In the genomic region with DNA sequence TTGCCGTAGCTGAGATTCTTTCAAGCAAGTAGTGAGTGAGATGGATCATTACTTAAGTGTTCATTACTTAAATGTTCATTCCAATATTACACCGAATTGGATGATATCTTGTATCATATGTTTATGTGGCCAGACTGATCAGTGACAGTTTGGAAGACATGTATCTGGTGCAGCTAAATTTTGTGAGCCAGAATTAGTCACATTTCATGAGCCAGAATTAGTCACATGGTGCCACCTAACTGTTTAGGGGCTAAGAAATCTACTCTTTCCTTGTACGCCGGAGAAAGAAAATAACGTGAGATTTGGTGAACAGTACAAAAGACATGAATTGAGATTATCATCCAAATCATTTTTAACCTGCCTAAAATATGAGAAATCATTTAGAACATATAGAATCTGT, we compare ENCODE assay signal across 15 cellular contexts.
DNase-seq lines count a peak whose midpoint lies in the region; ATAC-seq, FAIRE-seq and TF ChIP-seq lines count a peak whose summit lies in the region.
"Had no signal": no experiment of that assay in that cellular context is flagged by ENCODE, and none has a peak within 500 bp of the region (broad histone marks: within the 10 kb centered on the region; RNA-seq: fewer than 3 reads in every experiment).

No MANE protein-coding gene starts in this region.

- intact Hi-C loops in kidney (cut with DNase I) = loop anchor here (10.0 kb wide), 1 partner anchor 239 kb away; no protein-coding TSS in a partner anchor

- no peak overlapping the region for H2BK12ac ChIP-seq in mesenchymal stem cell (ENCODE audit: low read length in 2 of 2)

- H3K4me1 ChIP-seq in mesenchymal stem cell (ENCODE audit: control insufficient read depth, insufficient read depth, low read depth, low read length) (no peaks in the 10 kb centered on the region), kidney (ENCODE audit: control insufficient read depth in 1 of 2, insufficient read depth in 1 of 2, low read depth in 1 of 2, low read length in 2 of 2) (no peaks in the 10 kb centered on the region)
- H3K4me1 ChIP-seq: tibial artery had no signal

- H3K18ac ChIP-seq in mesenchymal stem cell (ENCODE audit: low read depth in 1 of 2, low read length in 2 of 2) = no peak overlapping the region

- no peak overlapping the region for H2BK120ac ChIP-seq in mesenchymal stem cell (ENCODE audit: low read depth, low read length)

- H3K27ac ChIP-seq in mesenchymal stem cell (ENCODE audit: low read length, poor library complexity, severe bottlenecking) (no peak overlapping the region), temporal lobe (ENCODE audit: low read depth, low read length) (peak overlapping the region; percentile 51), kidney (ENCODE audit: low read depth in 2 of 2, low read length in 2 of 2) (no peak overlapping the region)

- H3K27me3 ChIP-seq in mesenchymal stem cell (ENCODE audit: control insufficient read depth in 1 of 2, insufficient read depth in 1 of 2, low read length in 2 of 2) = no peaks in the 10 kb centered on the region
- H3K27me3 ChIP-seq: tibial artery had no signal

- WGBS in mesenchymal stem cell = 100% methylated on average over 3 of the region's 5 CpGs

- H2AK5ac ChIP-seq in mesenchymal stem cell (ENCODE audit: low read length, severe bottlenecking) = no peak overlapping the region

- H2AFZ ChIP-seq in mesenchymal stem cell (ENCODE audit: low read depth, low read length) = no peak overlapping the region

- peak; percentile 42 for DNase-seq in HS-5 (ENCODE audit: low read depth)
- peak; percentile 53 for DNase-seq in astrocyte of the spinal cord (ENCODE audit: low read depth, low spot score)
- DNase-seq in mesenchymal stem cell = no peak
- DNase-seq in kidney = no peak
- no peak for DNase-seq in NCI-H1694 (lab: John Stamatoyannopoulos, UW)
- no peak for DNase-seq in T-helper 1 cell
- DNase-seq: activated CD4-positive, alpha-beta T cell treated with anti-CD3 and anti-CD28 coated beads, Interleukin-2, amount 50 U/mL, for 1 hour; activated T-cell treated with anti-CD3 and anti-CD28 coated beads, Interleukin-2, amount 50 U/mL, for 24 hours; CD4-positive, alpha-beta T cell; NCI-H2029 treated with DMSO at 0.1 percent for 48 hours; NCI-H82; stimulated activated CD4-positive, alpha-beta T cell treated with anti-CD3 and anti-CD28 coated beads, Interleukin-15, amount 100 ng/mL, for 24 hours had no signal

- no peak overlapping the region for H3K23ac ChIP-seq in mesenchymal stem cell (ENCODE audit: low read length in 2 of 2)

- H3K4me3 ChIP-seq in astrocyte of the spinal cord (ENCODE audit: low read depth, low read length) (no peak overlapping the region), mesenchymal stem cell (ENCODE audit: insufficient read depth in 1 of 2, low read depth in 1 of 2, low read length in 2 of 2) (peak overlapping the region in 1 of 2 experiments; percentile 56), kidney (ENCODE audit: low read length in 2 of 2) (no peak overlapping the region)
- H3K4me3 ChIP-seq: tibial artery had no signal

- H3K9me3 ChIP-seq in mesenchymal stem cell (ENCODE audit: control insufficient read depth, low read length) (no peaks in the 10 kb centered on the region), kidney (ENCODE audit: control insufficient read depth in 1 of 2, low read length in 2 of 2) (no peaks in the 10 kb centered on the region)
- H3K9me3 ChIP-seq: tibial artery had no signal

- no peak for ATAC-seq in HG03432 (IDR thresholded peaks at IDR 0.05; ENCODE audit: unreplicated experiment)

- in situ Hi-C loops in astrocyte of the spinal cord (cut with HindIII; ENCODE audit: low sequenced_read_pairs) = no loop called here

- TF ChIP-seq CTCF in astrocyte of the spinal cord (IDR thresholded peaks at IDR 0.05; ENCODE audit: low read depth, low read length) (no peak), kidney (IDR thresholded peaks at IDR 0.05; ENCODE audit: borderline replicate concordance, extremely low read depth, insufficient read depth) (no peak)

- no peak for FAIRE-seq in kidney (lab: Jason Lieb, UNC)

- H2BK15ac ChIP-seq in mesenchymal stem cell (ENCODE audit: low read depth, poor library complexity, severe bottlenecking) = no peak overlapping the region

- no peak overlapping the region for H4K91ac ChIP-seq in mesenchymal stem cell (ENCODE audit: low read length)

- H3K14ac ChIP-seq in mesenchymal stem cell (ENCODE audit: low read length in 2 of 2) = no peak overlapping the region

- no peaks in the 10 kb centered on the region for H3K36me3 ChIP-seq in mesenchymal stem cell (ENCODE audit: control insufficient read depth in 1 of 2, insufficient read depth in 2 of 2, low read depth in 1 of 2, low read length in 2 of 2)
- H3K36me3 ChIP-seq in kidney (ENCODE audit: control insufficient read depth in 1 of 2, insufficient read depth in 2 of 2, low read length in 2 of 2) = no peaks in the 10 kb centered on the region
- H3K36me3 ChIP-seq: tibial artery had no signal

- H3K9ac ChIP-seq in mesenchymal stem cell (ENCODE audit: low read length) (peak overlapping the region; percentile 86), kidney (ENCODE audit: low read length in 2 of 2) (no peak overlapping the region)

- H4K8ac ChIP-seq in mesenchymal stem cell (ENCODE audit: low read length) = no peak overlapping the region

- no peaks in the 10 kb centered on the region for H3K79me1 ChIP-seq in mesenchymal stem cell (replicated peaks; ENCODE audit: low read length, poor library complexity, severe bottlenecking)

- no peak overlapping the region for H2BK5ac ChIP-seq in mesenchymal stem cell (ENCODE audit: low read depth, low read length, poor library complexity, severe bottlenecking)

- H3K4me2 ChIP-seq in mesenchymal stem cell (ENCODE audit: low read length, poor library complexity, severe bottlenecking) = no peak overlapping the region

- H3K4ac ChIP-seq in mesenchymal stem cell (ENCODE audit: low read depth in 1 of 2, low read length in 2 of 2) = no peak overlapping the region

Comparison
In these comparisons a context has a peak if more than half of its experiments do, and no peak if none do; other contexts are left out.
1. DNase-seq: peak in HS-5 (single experiment) and astrocyte of the spinal cord (single experiment); none in mesenchymal stem cell (single experiment), kidney (single experiment), NCI-H1694 (single experiment) and T-helper 1 cell (0 of 5).